22 cellular contexts compared by ENCODE assay signal in the genomic region with DNA sequence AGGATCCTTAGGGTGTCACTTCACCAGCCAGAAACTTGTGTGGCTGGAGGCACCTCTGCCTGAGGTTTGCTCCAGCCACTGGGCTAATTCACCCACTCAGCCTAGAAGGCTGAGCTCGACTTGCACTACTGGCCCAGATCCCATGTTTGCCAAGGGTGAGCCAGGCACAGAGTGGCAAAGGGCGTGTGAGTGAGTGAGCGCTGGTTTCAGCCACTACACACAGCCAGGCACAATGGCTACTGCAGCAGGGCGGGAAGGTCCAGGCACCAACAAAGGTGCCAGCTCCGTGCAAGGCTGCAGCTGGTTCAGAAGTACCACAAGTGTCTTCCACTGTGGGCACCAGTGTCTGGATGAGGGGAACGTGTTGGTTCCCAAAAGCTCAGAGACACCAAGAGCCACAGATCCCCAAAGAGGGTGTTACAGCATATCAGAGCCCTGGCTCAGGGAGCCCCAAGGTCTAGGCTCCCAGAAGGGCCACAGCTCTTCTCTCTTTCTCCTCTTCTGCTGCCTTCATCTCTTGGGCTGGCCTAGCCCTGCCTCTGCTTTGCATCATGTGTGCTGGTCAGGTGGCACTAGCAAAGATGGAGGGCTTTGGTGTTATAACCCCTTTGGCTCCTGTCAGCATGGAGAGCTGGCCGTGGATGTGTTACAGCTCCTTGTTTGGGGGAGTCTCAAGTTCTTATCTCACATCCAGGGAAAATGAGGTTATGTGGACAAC.
DNase-seq lines count a peak whose midpoint lies in the region; TF ChIP-seq lines count a peak whose summit lies in the region.
"Had no signal": no experiment of that assay in that cellular context is flagged by ENCODE, and none has a peak within 500 bp of the region (broad histone marks: within the 10 kb centered on the region; RNA-seq: fewer than 3 reads in every experiment).

No MANE protein-coding gene starts in this region.

- in situ Hi-C loops in transverse colon (cut with MboI; ENCODE audit: low pct_ligation_motif_present in 1 of 4, low pct_unique_long_range_greater_than_20kb in 1 of 4, low sequenced_read_pairs in 3 of 4), result no loop called here

- no peak overlapping the region for H2BK5ac ChIP-seq in neuronal stem cell (ENCODE audit: low read length)

- peak overlapping the region; percentile 17 for H3K23ac ChIP-seq in neuronal stem cell (ENCODE audit: low read depth, low read length, poor library complexity)

- no peak overlapping the region for H2BK12ac ChIP-seq in neuronal stem cell (ENCODE audit: low read length)

- H2AFZ ChIP-seq in neuronal stem cell (ENCODE audit: low read length), result peak overlapping the region; percentile 46
- H2AFZ ChIP-seq: GM23338 had no signal

- no peaks in the 10 kb centered on the region for H3K79me1 ChIP-seq in neuronal stem cell (ENCODE audit: low read depth, low read length)

- DNase-seq in Peyer's patch, result peak in 2 of 3 donors; percentile 53 to 66
- peak; percentile 54 for DNase-seq in coronary artery (ENCODE audit: low spot score)
- DNase-seq in neuronal stem cell (ENCODE audit: low spot score), result no peak
- DNase-seq in transverse colon, result peak; percentile 62
- DNase-seq in A673 (ENCODE audit: low spot score), result no peak
- no peak for DNase-seq in NCI-H82 treated with DMSO at 0.1 percent for 48 hours (lab: John Stamatoyannopoulos, UW; ENCODE audit: unreplicated experiment)
- DNase-seq in NAMALWA (ENCODE audit: low spot score), result no peak
- DNase-seq: Caco-2; CD8-positive, alpha-beta T cell; H9; Kasumi-1; MG63; NCI-H1417; NCI-H1694; NCI-H2029 treated with DMSO at 0.1 percent for 48 hours; NCI-H526 treated with DMSO at 0.1 percent for 48 hours; OCI-M1 had no signal

- no peaks in the 10 kb centered on the region for H3K9me3 ChIP-seq in Peyer's patch
- no peaks in the 10 kb centered on the region for H3K9me3 ChIP-seq in neuronal stem cell (replicated peaks in 1 of 2; ENCODE audit: control insufficient read depth in 2 of 2, insufficient read depth in 1 of 2, low read depth in 1 of 2, low read length in 2 of 2)
- H3K9me3 ChIP-seq in transverse colon, result no peaks in the 10 kb centered on the region
- H3K9me3 ChIP-seq in A673 (ENCODE audit: low read depth, low read length, poor library complexity, severe bottlenecking), result no peaks in the 10 kb centered on the region
- H3K9me3 ChIP-seq: A549, Caco-2, MG63, SJSA1 had no signal

- H3K4ac ChIP-seq in neuronal stem cell (ENCODE audit: low read length), result peak overlapping the region; percentile 66

- H2BK15ac ChIP-seq in neuronal stem cell (ENCODE audit: low read length), result no peak overlapping the region

- no peak for TF ChIP-seq EP300 in transverse colon (IDR thresholded peaks at IDR 0.05; ENCODE audit: low read depth)

- H3K27ac ChIP-seq in Peyer's patch (no peak overlapping the region), coronary artery (no peak overlapping the region), neuronal stem cell (replicated peaks; ENCODE audit: low read length) (no peak overlapping the region), transverse colon (peak overlapping the region in 1 of 4 donors; percentile 29), A673 (ENCODE audit: low read depth, low read length, poor library complexity, severe bottlenecking) (no peak overlapping the region)
- H3K27ac ChIP-seq: A549, C4-2B, SJSA1 had no signal

- no peaks in the 10 kb centered on the region for H3K4me1 ChIP-seq in Peyer's patch
- no peaks in the 10 kb centered on the region for H3K4me1 ChIP-seq in neuronal stem cell (ENCODE audit: control insufficient read depth in 2 of 2, insufficient read depth in 1 of 2, low read depth in 1 of 2, low read length in 2 of 2)
- H3K4me1 ChIP-seq in transverse colon, result no peaks in the 10 kb centered on the region
- H3K4me1 ChIP-seq in A673 (ENCODE audit: insufficient read depth, low read length, poor library complexity, severe bottlenecking), result no peaks in the 10 kb centered on the region
- H3K4me1 ChIP-seq: A549, Caco-2, SJSA1 had no signal

- no TSS peak for BruUV-seq in A673 (replicated peaks; lab: Mats Ljungman, UMichigan)

- POLR2A ChIA-PET in A673 (lab: Charles Lee; ENCODE audit: low non-redundant PET), result no interaction called here

- peak overlapping the region; percentile 38 for H3K14ac ChIP-seq in neuronal stem cell (ENCODE audit: low read length)

- H3K27me3 ChIP-seq in Peyer's patch, result no peaks in the 10 kb centered on the region
- H3K27me3 ChIP-seq in neuronal stem cell (ENCODE audit: control insufficient read depth in 3 of 3, insufficient read depth in 3 of 3, low read depth in 1 of 3, low read length in 3 of 3), result no peaks in the 10 kb centered on the region
- H3K27me3 ChIP-seq in transverse colon, result no peaks in the 10 kb centered on the region
- no peaks in the 10 kb centered on the region for H3K27me3 ChIP-seq in A673 (replicated peaks; ENCODE audit: insufficient read depth, low read depth, low read length, poor library complexity)
- H3K27me3 ChIP-seq: MG63, SJSA1 had no signal

- CTCF ChIA-PET in A673 (lab: Charles Lee), result no interaction called here

- H4K91ac ChIP-seq in neuronal stem cell (ENCODE audit: low read depth, low read length, poor library complexity), result no peak overlapping the region

- H2AK5ac ChIP-seq in neuronal stem cell (ENCODE audit: low read depth, low read length), result peak overlapping the region; percentile 23

- H3K9ac ChIP-seq in neuronal stem cell (ENCODE audit: low read depth, low read length, poor library complexity), result no peak overlapping the region

- WGBS in neuronal stem cell (ENCODE audit: extremely low coverage in 2 of 2, insufficient read length in 2 of 2, insufficient replicate concordance in 1 of 2), 2 donors, result no CpG with 5 or more reads among the region's 7 CpGs
- WGBS in transverse colon (ENCODE audit: low coverage in 1 of 2), 2 donors, result 60 to 66% methylated on average over 1 to 6 of the region's 7 CpGs

- H3K36me3 ChIP-seq in Peyer's patch (no peaks in the 10 kb centered on the region), neuronal stem cell (replicated peaks in 1 of 2; ENCODE audit: control insufficient read depth in 2 of 2, insufficient read depth in 2 of 2, low read length in 2 of 2) (no peaks in the 10 kb centered on the region), transverse colon (no peaks in the 10 kb centered on the region), A673 (ENCODE audit: insufficient read depth, low read length, poor library complexity, severe bottlenecking) (no peaks in the 10 kb centered on the region)
- H3K36me3 ChIP-seq: MG63, SJSA1 had no signal

- TF ChIP-seq CTCF in Peyer's patch (IDR thresholded peaks at IDR 0.05) (no peak), coronary artery (IDR thresholded peaks at IDR 0.05) (no peak), transverse colon (IDR thresholded peaks at IDR 0.05) (no peak), A673 (conservative IDR thresholded peaks at IDR 0.05; ENCODE audit: low read depth, low read length) (no peak)

- intact Hi-C loops in transverse colon (cut with DNase I; ENCODE audit: low total_unique reads), result no loop called here
- intact Hi-C loops in A673 (cut with micrococcal nuclease; ENCODE audit: unreplicated experiment), result no loop called here

- H3K18ac ChIP-seq in neuronal stem cell (ENCODE audit: low read length), result peak overlapping the region; percentile 59

- H4K8ac ChIP-seq in neuronal stem cell (ENCODE audit: low read depth, low read length), result peak overlapping the region; percentile 65

- no peak overlapping the region for H3K4me2 ChIP-seq in neuronal stem cell (ENCODE audit: insufficient read depth, low read length, poor library complexity, severe bottlenecking)
- H3K4me2 ChIP-seq: A549, GM23338 had no signal

- H2BK120ac ChIP-seq in neuronal stem cell (ENCODE audit: low read depth, low read length), result no peak overlapping the region

- H3K4me3 ChIP-seq in Peyer's patch, result no peak overlapping the region
- no peak overlapping the region for H3K4me3 ChIP-seq in coronary artery
- H3K4me3 ChIP-seq in neuronal stem cell (ENCODE audit: low read length in 2 of 2), result peak overlapping the region in 1 of 2 donors; percentile 8
- no peak overlapping the region for H3K4me3 ChIP-seq in transverse colon
- no peak overlapping the region for H3K4me3 ChIP-seq in A673 (ENCODE audit: low read depth, low read length, poor library complexity, severe bottlenecking)
- H3K4me3 ChIP-seq: A549, GM23338, K562, MG63, SJSA1 had no signal

- TF ChIP-seq POLR2A in Peyer's patch (IDR thresholded peaks at IDR 0.05) (no peak), transverse colon (IDR thresholded peaks at IDR 0.05) (no peak)

Comparison
In these comparisons a context has a peak if more than half of its experiments do, and no peak if none do; other contexts are left out.
1. DNase-seq: peak in Peyer's patch (2 of 3), coronary artery (single experiment) and transverse colon (single experiment); none in neuronal stem cell (single experiment), A673 (single experiment), NCI-H82 treated with DMSO at 0.1 percent for 48 hours (single experiment) and NAMALWA (single experiment).